In genomic region chr3:197350446-197350845, GRCh38 we compare ENCODE assay signal across 1 cellular context.
A peak's percentile ranks its signal among the peaks of the same experiment; 100 is the strongest.
TF ChIP-seq lines count a peak whose summit lies in the region.

No MANE protein-coding gene starts in this region.

TF ChIP-seq in K562, 482 proteins besides CTCF, POLR2A, EP300 and RAD21 (continued from another document):
- TF ChIP-seq MGA (IDR thresholded peaks at IDR 0.05) (peak; percentile 39; the same call in 1 of the 2 replicates), KAT2B (IDR thresholded peaks at IDR 0.05; ENCODE audit: low read depth, low read length) (no peak), ZNF583 (CRISPR knock-in tag; IDR thresholded peaks at IDR 0.05) (no peak), EZH2 (IDR thresholded peaks at IDR 0.05; ENCODE audit: borderline replicate concordance, low read depth, low read length) (no peak), ZNF165 (CRISPR knock-in tag; IDR thresholded peaks at IDR 0.05; ENCODE audit: borderline replicate concordance) (no peak), ZBTB33 (CRISPR knock-in tag; IDR thresholded peaks at IDR 0.05) (0 out of 2 replicates have a peak, but pooled peaks have one; percentile 25), CAMTA2 (CRISPR knock-in tag; conservative IDR thresholded peaks at IDR 0.05) (no peak), GMEB1 (CRISPR knock-in tag; IDR thresholded peaks at IDR 0.05) (no peak), ETV5 (CRISPR knock-in tag; IDR thresholded peaks at IDR 0.05; ENCODE audit: low read depth) (no peak), SETDB1 (IDR thresholded peaks at IDR 0.05; ENCODE audit: low read length) (no peak), FOXM1 (IDR thresholded peaks at IDR 0.05; ENCODE audit: low read depth) (no peak), FOXM1 (CRISPR knock-in tag; IDR thresholded peaks at IDR 0.05; ENCODE audit: low read depth) (no peak), BRD4 (IDR thresholded peaks at IDR 0.05) (no peak), HEY1 (CRISPR knock-in tag; IDR thresholded peaks at IDR 0.05; ENCODE audit: borderline replicate concordance) (no peak), ERF (CRISPR knock-in tag; IDR thresholded peaks at IDR 0.05) (no peak), CBFA2T3 (IDR thresholded peaks at IDR 0.05) (no peak), FOSL1 (tag; conservative IDR thresholded peaks at IDR 0.05) (no peak), GTF2E2 (tag; IDR thresholded peaks at IDR 0.05) (no peak), L3MBTL2 (IDR thresholded peaks at IDR 0.05) (no peak), ZNF124 (CRISPR knock-in tag; IDR thresholded peaks at IDR 0.05) (no peak)
- TF ChIP-seq, protein P1, sequence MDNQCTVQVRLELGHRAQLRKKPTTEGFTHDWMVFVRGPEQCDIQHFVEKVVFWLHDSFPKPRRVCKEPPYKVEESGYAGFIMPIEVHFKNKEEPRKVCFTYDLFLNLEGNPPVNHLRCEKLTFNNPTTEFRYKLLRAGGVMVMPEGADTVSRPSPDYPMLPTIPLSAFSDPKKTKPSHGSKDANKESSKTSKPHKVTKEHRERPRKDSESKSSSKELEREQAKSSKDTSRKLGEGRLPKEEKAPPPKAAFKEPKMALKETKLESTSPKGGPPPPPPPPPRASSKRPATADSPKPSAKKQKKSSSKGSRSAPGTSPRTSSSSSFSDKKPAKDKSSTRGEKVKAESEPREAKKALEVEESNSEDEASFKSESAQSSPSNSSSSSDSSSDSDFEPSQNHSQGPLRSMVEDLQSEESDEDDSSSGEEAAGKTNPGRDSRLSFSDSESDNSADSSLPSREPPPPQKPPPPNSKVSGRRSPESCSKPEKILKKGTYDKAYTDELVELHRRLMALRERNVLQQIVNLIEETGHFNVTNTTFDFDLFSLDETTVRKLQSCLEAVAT (IDR thresholded peaks at IDR 0.05), result no peak
- TF ChIP-seq, protein P2, sequence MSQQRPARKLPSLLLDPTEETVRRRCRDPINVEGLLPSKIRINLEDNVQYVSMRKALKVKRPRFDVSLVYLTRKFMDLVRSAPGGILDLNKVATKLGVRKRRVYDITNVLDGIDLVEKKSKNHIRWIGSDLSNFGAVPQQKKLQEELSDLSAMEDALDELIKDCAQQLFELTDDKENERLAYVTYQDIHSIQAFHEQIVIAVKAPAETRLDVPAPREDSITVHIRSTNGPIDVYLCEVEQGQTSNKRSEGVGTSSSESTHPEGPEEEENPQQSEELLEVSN (IDR thresholded peaks at IDR 0.05; ENCODE audit: borderline replicate concordance in 1 of 2, extremely low read depth in 1 of 2, insufficient read depth in 1 of 2, insufficient read length in 1 of 2, low read depth in 1 of 2, low read length in 1 of 2, poor library complexity in 1 of 2, severe bottlenecking in 1 of 2), result peak in 1 of 2 experiments; percentile 62
- TF ChIP-seq, protein P3, sequence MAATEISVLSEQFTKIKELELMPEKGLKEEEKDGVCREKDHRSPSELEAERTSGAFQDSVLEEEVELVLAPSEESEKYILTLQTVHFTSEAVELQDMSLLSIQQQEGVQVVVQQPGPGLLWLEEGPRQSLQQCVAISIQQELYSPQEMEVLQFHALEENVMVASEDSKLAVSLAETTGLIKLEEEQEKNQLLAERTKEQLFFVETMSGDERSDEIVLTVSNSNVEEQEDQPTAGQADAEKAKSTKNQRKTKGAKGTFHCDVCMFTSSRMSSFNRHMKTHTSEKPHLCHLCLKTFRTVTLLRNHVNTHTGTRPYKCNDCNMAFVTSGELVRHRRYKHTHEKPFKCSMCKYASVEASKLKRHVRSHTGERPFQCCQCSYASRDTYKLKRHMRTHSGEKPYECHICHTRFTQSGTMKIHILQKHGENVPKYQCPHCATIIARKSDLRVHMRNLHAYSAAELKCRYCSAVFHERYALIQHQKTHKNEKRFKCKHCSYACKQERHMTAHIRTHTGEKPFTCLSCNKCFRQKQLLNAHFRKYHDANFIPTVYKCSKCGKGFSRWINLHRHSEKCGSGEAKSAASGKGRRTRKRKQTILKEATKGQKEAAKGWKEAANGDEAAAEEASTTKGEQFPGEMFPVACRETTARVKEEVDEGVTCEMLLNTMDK (IDR thresholded peaks at IDR 0.05; ENCODE audit: borderline replicate concordance, insufficient read depth, low read depth, low read length, poor library complexity, severe bottlenecking), result no peak
